ENCODE assay signal across 1 cellular context in the genomic region with DNA sequence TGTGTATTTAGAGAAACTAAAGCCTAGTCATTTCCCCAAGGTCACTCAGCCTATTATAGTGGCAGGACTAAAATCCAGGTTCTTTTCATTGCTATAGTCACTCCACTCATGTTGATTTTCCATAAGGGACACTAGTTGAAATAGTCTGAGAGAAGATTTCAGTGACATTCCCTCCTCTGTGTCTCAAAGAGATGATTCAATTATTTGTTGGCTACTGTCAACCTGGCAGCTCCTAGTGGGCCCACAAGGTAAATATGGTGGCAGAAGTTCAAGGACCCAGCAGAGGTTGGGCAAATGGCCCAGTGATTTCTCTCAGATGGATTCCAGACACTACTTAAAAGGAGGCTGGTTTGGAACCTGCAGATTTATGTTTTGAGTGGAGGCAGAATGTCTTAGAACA.
TF ChIP-seq lines count a peak whose summit lies in the region.

No MANE protein-coding gene starts in this region.

TF ChIP-seq in HepG2, 621 proteins besides CTCF, POLR2A, EP300 and RAD21 (continued from another document and continues in another):
- TF ChIP-seq, protein P1, sequence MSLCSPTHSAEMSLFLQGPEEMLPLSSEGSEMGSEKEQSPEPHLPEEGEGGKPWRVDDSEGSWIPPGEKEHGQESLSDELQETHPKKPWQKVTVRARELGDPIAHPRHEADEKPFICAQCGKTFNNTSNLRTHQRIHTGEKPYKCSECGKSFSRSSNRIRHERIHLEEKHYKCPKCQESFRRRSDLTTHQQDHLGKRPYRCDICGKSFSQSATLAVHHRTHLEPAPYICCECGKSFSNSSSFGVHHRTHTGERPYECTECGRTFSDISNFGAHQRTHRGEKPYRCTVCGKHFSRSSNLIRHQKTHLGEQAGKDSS (CRISPR knock-in tag; IDR thresholded peaks at IDR 0.05; ENCODE audit: borderline replicate concordance, low read depth): no peak
- TF ChIP-seq BRD4 (CRISPR knock-in tag; IDR thresholded peaks at IDR 0.05): no peak
- no peak for TF ChIP-seq CBX2 (IDR thresholded peaks at IDR 0.05; ENCODE audit: low read depth, low read length)
- no peak for TF ChIP-seq CBX2 (CRISPR knock-in tag; IDR thresholded peaks at IDR 0.05; ENCODE audit: low read depth)
- no peak for TF ChIP-seq KLF13 (CRISPR knock-in tag; IDR thresholded peaks at IDR 0.05)
- no peak for TF ChIP-seq KDM1A (CRISPR knock-in tag; IDR thresholded peaks at IDR 0.05)
- TF ChIP-seq ZNF607 (CRISPR knock-in tag; IDR thresholded peaks at IDR 0.05; ENCODE audit: borderline replicate concordance): no peak
- TF ChIP-seq ARNT (IDR thresholded peaks at IDR 0.05): no peak
- no peak; the same call in 1 of the 2 replicates for TF ChIP-seq ONECUT2 (CRISPR knock-in tag; IDR thresholded peaks at IDR 0.05)
- no peak for TF ChIP-seq IKZF1 (IDR thresholded peaks at IDR 0.05)
- TF ChIP-seq, protein P2, sequence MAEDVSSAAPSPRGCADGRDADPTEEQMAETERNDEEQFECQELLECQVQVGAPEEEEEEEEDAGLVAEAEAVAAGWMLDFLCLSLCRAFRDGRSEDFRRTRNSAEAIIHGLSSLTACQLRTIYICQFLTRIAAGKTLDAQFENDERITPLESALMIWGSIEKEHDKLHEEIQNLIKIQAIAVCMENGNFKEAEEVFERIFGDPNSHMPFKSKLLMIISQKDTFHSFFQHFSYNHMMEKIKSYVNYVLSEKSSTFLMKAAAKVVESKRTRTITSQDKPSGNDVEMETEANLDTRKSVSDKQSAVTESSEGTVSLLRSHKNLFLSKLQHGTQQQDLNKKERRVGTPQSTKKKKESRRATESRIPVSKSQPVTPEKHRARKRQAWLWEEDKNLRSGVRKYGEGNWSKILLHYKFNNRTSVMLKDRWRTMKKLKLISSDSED (CRISPR knock-in tag; IDR thresholded peaks at IDR 0.05): no peak
- TF ChIP-seq CEBPB (IDR thresholded peaks at IDR 0.05; ENCODE audit: borderline replicate concordance, low read depth, low read length): no peak; the same call in 1 of the 2 replicates
- TF ChIP-seq ZNF782 (CRISPR knock-in tag; IDR thresholded peaks at IDR 0.05; ENCODE audit: borderline replicate concordance): no peak
- no peak for TF ChIP-seq ATAD3A (CRISPR knock-in tag; IDR thresholded peaks at IDR 0.05)
- no peak for TF ChIP-seq HNRNPLL (IDR thresholded peaks at IDR 0.05; ENCODE audit: low read depth, low read length, poor library complexity, severe bottlenecking)
- TF ChIP-seq PPARG (CRISPR knock-in tag; conservative IDR thresholded peaks at IDR 0.05): peak; percentile 28; the same call in 1 of the 2 replicates
- TF ChIP-seq, protein P3, sequence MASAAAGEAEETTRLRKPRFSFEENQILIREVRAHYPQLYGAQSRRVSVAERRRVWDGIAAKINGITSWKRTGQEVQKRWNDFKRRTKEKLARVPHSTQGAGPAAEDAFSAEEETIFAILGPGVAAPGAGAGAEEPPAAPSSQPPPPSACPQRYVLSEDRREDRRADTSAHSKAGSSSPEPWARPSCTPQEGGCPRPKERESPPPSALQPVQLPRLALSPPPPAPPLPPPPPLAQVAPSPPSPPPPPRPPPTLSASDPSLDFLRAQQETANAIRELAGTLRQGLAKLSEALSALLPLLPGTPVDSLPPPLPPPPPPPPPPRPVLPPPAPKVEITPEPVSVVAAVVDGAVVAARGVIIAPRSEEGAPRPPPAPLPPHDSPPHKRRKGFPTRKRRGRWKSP (CRISPR knock-in tag; IDR thresholded peaks at IDR 0.05): no peak
- TF ChIP-seq, protein P4, sequence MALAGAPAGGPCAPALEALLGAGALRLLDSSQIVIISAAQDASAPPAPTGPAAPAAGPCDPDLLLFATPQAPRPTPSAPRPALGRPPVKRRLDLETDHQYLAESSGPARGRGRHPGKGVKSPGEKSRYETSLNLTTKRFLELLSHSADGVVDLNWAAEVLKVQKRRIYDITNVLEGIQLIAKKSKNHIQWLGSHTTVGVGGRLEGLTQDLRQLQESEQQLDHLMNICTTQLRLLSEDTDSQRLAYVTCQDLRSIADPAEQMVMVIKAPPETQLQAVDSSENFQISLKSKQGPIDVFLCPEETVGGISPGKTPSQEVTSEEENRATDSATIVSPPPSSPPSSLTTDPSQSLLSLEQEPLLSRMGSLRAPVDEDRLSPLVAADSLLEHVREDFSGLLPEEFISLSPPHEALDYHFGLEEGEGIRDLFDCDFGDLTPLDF (CRISPR knock-in tag; IDR thresholded peaks at IDR 0.05): no peak
- no peak for TF ChIP-seq TOE1 (CRISPR knock-in tag; IDR thresholded peaks at IDR 0.05)
- TF ChIP-seq FOXP1 (IDR thresholded peaks at IDR 0.05): no peak
- peak; percentile 75 for TF ChIP-seq FOXP1 (CRISPR knock-in tag; IDR thresholded peaks at IDR 0.05)
- no peak for TF ChIP-seq ZNF329 (CRISPR knock-in tag; IDR thresholded peaks at IDR 0.05; ENCODE audit: low read depth)
- TF ChIP-seq NAIF1 (CRISPR knock-in tag; IDR thresholded peaks at IDR 0.05; ENCODE audit: borderline replicate concordance): no peak
- no peak; the same call in 1 of the 2 replicates for TF ChIP-seq EHMT2 (IDR thresholded peaks at IDR 0.05; ENCODE audit: borderline replicate concordance, low read depth, low read length)
- TF ChIP-seq HDAC2 (CRISPR knock-in tag; IDR thresholded peaks at IDR 0.05): peak; percentile 89
- no peak for TF ChIP-seq ATM (IDR thresholded peaks at IDR 0.05; ENCODE audit: borderline replicate concordance)
- TF ChIP-seq ZNF124 (CRISPR knock-in tag; IDR thresholded peaks at IDR 0.05): no peak
- no peak for TF ChIP-seq BCLAF1 (IDR thresholded peaks at IDR 0.05)
- peak; percentile 86 for TF ChIP-seq ZNF609 (CRISPR knock-in tag; IDR thresholded peaks at IDR 0.05; ENCODE audit: borderline replicate concordance)
- TF ChIP-seq MZF1 (CRISPR knock-in tag; IDR thresholded peaks at IDR 0.05; ENCODE audit: borderline replicate concordance): no peak
- TF ChIP-seq TCF7 (IDR thresholded peaks at IDR 0.05; ENCODE audit: low read depth): peak; percentile 84
- peak; percentile 77; the same call in 1 of the 2 replicates for TF ChIP-seq ZNF556 (CRISPR knock-in tag; IDR thresholded peaks at IDR 0.05; ENCODE audit: borderline replicate concordance)
- no peak for TF ChIP-seq TFDP2 (CRISPR knock-in tag; IDR thresholded peaks at IDR 0.05)
- no peak for TF ChIP-seq AKNA (CRISPR knock-in tag; IDR thresholded peaks at IDR 0.05; ENCODE audit: borderline replicate concordance)
- TF ChIP-seq, protein P5, sequence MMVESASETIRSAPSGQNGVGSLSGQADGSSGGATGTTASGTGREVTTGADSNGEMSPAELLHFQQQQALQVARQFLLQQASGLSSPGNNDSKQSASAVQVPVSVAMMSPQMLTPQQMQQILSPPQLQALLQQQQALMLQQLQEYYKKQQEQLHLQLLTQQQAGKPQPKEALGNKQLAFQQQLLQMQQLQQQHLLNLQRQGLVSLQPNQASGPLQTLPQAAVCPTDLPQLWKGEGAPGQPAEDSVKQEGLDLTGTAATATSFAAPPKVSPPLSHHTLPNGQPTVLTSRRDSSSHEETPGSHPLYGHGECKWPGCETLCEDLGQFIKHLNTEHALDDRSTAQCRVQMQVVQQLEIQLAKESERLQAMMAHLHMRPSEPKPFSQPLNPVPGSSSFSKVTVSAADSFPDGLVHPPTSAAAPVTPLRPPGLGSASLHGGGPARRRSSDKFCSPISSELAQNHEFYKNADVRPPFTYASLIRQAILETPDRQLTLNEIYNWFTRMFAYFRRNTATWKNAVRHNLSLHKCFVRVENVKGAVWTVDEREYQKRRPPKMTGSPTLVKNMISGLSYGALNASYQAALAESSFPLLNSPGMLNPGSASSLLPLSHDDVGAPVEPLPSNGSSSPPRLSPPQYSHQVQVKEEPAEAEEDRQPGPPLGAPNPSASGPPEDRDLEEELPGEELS (CRISPR knock-in tag; IDR thresholded peaks at IDR 0.05): peak; percentile 81
- no peak for TF ChIP-seq ZNF337 (CRISPR knock-in tag; IDR thresholded peaks at IDR 0.05; ENCODE audit: borderline replicate concordance, low read depth)
